1 cellular context compared by ENCODE assay signal in genomic region chr9:136900556-136900955, GRCh38.
TF ChIP-seq lines count a peak whose summit lies in the region.

No MANE protein-coding gene starts in this region.

TF ChIP-seq in K562, 482 proteins besides CTCF, POLR2A, EP300 and RAD21:
- no peak for TF ChIP-seq NCOA4 (IDR thresholded peaks at IDR 0.05; ENCODE audit: partially characterized antibody)
- TF ChIP-seq ZFP36 (IDR thresholded peaks at IDR 0.05; ENCODE audit: low read depth, low read length, partially characterized antibody) = peak; percentile 51
- no peak for TF ChIP-seq ZC3H8 (IDR thresholded peaks at IDR 0.05)
